ENCODE assay signal across 8 cellular contexts in genomic region chr10:73263948-73264347, GRCh38. TPM values are rescaled to one million over a fixed set of nuclear protein-coding genes. Genes with fewer than 3 reads are reported as not detected.
A peak's percentile ranks its signal among the peaks of the same experiment; 100 is the strongest.
DNase-seq lines count a peak whose midpoint lies in the region; ATAC-seq and TF ChIP-seq lines count a peak whose summit lies in the region.

No MANE protein-coding gene starts in this region.

- H3K27ac Mint-ChIP-seq in CD8-positive, alpha-beta memory T cell = peak overlapping the region in 2 of 8 donors; percentile 0 to 56

- H3K4me1 ChIP-seq in testis = no peaks in the 10 kb centered on the region
- no peaks in the 10 kb centered on the region for H3K4me1 ChIP-seq in CD8-positive, alpha-beta memory T cell (ENCODE audit: insufficient read depth, low read length)

- CTCF ChIA-PET in CD8-positive, alpha-beta memory T cell (lab: Charles Lee) = interaction anchor here (1.0 to 1.8 kb wide), 4 partner anchors 12 to 380 kb away, joined by 3 to 5 read pairs (median 3); partner anchors contain the start of gene CFAP70

- peaks cover 0 to 4% (median 4%) of the 10 kb centered on the region in 5 donors for H3K9me3 Mint-ChIP-seq in CD8-positive, alpha-beta memory T cell

- peaks cover 0 to 3% (median 0%) of the 10 kb centered on the region in 3 donors for H3K36me3 Mint-ChIP-seq in CD8-positive, alpha-beta memory T cell

- TF ChIP-seq POLR2A in erythroblast (IDR thresholded peaks at IDR 0.05; ENCODE audit: low read length) = no peak
- no peak for TF ChIP-seq POLR2A in testis (IDR thresholded peaks at IDR 0.05)

- TF ChIP-seq CTCF in testis (IDR thresholded peaks at IDR 0.05) = peak in 2 of 3 experiments; percentile 36 to 56

- intact Hi-C loops in testis (cut with DNase I; ENCODE audit: low total_unique reads) = no loop called here

- POLR2A ChIA-PET in CD8-positive, alpha-beta memory T cell (lab: Charles Lee) = interaction anchor here (0.7 kb wide), 1 partner anchor 72 kb away, joined by 3 read pairs; no protein-coding TSS in a partner anchor

- H3K36me3 ChIP-seq in testis (ENCODE audit: low read depth, missing control alignments) = no peaks in the 10 kb centered on the region
- H3K36me3 ChIP-seq in CD8-positive, alpha-beta memory T cell (ENCODE audit: insufficient read depth, low read length) = no peaks in the 10 kb centered on the region

- H3K27me3 Mint-ChIP-seq in CD8-positive, alpha-beta memory T cell = peaks cover 0 to 4% of the 10 kb centered on the region in 2 donors

- H3K4me1 Mint-ChIP-seq in CD8-positive, alpha-beta memory T cell = peaks cover 0 to 4% (median 3%) of the 10 kb centered on the region in 3 donors

- no peaks in the 10 kb centered on the region for H3K9me3 ChIP-seq in testis
- no peaks in the 10 kb centered on the region for H3K9me3 ChIP-seq in CD8-positive, alpha-beta memory T cell (ENCODE audit: low read length)

- no peaks in the 10 kb centered on the region for H3K27me3 ChIP-seq in testis
- no peaks in the 10 kb centered on the region for H3K27me3 ChIP-seq in CD8-positive, alpha-beta memory T cell (ENCODE audit: insufficient read depth, low read length, poor library complexity, severe bottlenecking)

- no peak for ATAC-seq in GM21515 (IDR thresholded peaks at IDR 0.05; ENCODE audit: unreplicated experiment)

- H3K4me3 ChIP-seq in testis = no peak overlapping the region
- no peak overlapping the region for H3K4me3 ChIP-seq in CD8-positive, alpha-beta memory T cell (ENCODE audit: low read length)

- H3K4me3 Mint-ChIP-seq in CD8-positive, alpha-beta memory T cell = no peak overlapping the region

- DNase-seq in SIG-M5 treated with dmso at 0.1 percent for 504 hours (lab: John Stamatoyannopoulos, UW; ENCODE audit: unreplicated experiment) = peak; percentile 38
- no peak for DNase-seq in SIG-M5 (lab: John Stamatoyannopoulos, UW)
- peak; percentile 72 for DNase-seq in NCI-H226
- peak; percentile 34 to 58 for DNase-seq in erythroblast (lab: John Stamatoyannopoulos, UW)
- DNase-seq in testis = no peak
- no peak for DNase-seq in activated gamma-delta T cell treated with Interleukin-2 at 50 U/mL for 16 hours
- DNase-seq in CD8-positive, alpha-beta memory T cell = no peak

- no peak overlapping the region for H3K27ac ChIP-seq in testis
- no peak overlapping the region for H3K27ac ChIP-seq in CD8-positive, alpha-beta memory T cell (ENCODE audit: low read depth, low read length)

RNA-seq across cellular contexts. Expression of gene MRPS16, which starts 11.5 kb away (rescaled TPM):
- 10 to 100 TPM; 45.7 to 59.6 TPM for total RNA-seq in testis
- 83.5 TPM for polyA plus RNA-seq in testis (ENCODE audit: insufficient read depth, low read depth, low replicate concordance)
- total RNA-seq in CD8-positive, alpha-beta memory T cell = 100 to 1,000 TPM; 141 to 146 TPM
- 102 TPM for polyA plus RNA-seq in CD8-positive, alpha-beta memory T cell

RNA-seq across cellular contexts. Expression of gene DNAJC9, which starts 16.9 kb away (rescaled TPM):
- 10 to 100 TPM; 30.2 to 31.1 TPM for total RNA-seq in testis
- 18.3 TPM for polyA plus RNA-seq in testis (ENCODE audit: insufficient read depth, low read depth, low replicate concordance)
- 10 to 100 TPM; 75.0 to 76.4 TPM for total RNA-seq in CD8-positive, alpha-beta memory T cell
- polyA plus RNA-seq in CD8-positive, alpha-beta memory T cell = 36.3 TPM

Comparison
In these comparisons a context has a peak if more than half of its experiments do, and no peak if none do; other contexts are left out.
1. DNase-seq: peak in SIG-M5 treated with dmso at 0.1 percent for 504 hours (single experiment), NCI-H226 (single experiment) and erythroblast (2 of 2); none in SIG-M5 (single experiment), testis (single experiment), activated gamma-delta T cell treated with Interleukin-2 at 50 U/mL for 16 hours (single experiment) and CD8-positive, alpha-beta memory T cell (0 of 5).